1 cellular context compared by ENCODE assay signal in the genomic region with DNA sequence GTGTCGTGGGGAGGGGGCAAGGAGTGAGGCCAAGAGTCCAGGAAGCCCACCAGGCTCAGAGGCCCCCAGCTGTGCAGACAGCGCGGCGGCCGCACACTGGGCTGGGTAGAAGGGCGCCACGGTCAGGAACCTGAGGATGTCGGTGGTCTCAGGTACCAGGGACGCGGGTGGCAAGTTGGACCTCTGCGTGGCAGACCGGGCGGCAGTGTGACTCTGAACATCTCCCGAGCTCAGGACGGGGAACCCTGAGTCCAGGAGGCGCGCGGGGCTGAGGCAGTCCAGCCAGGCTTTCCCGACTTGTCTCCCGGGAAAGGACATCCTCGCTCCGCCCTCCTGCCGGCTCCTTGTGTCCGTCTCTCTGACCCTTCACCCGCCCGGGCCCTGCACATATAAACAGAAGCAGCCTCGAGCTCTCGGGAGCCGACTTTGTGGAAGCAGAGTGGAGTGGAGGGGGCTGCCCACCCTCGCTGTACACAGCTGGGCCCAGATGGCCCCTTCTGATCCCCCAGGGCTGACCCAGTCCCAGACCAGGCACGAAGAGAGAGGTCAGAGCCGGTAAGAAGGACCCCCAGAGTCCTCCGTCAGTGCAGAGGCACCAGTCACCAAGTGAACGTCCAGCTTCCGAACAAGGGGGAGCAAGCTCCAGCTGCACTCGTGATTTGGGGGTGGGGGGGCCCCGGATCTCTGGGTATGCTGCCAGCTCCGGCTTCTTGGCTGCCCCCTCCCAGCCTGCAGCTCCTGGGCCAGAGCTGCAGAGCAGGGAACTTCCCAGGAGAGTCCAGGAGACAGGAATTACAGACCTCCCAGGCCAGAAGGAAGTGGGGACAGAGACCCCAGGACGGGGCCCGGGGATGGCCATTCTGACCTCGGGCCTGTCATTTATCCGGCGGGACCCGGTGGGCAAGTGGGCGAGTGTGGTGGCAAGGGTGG.
TF ChIP-seq lines count a peak whose summit lies in the region.

No MANE protein-coding gene starts in this region.

TF ChIP-seq in H1, 55 proteins besides CTCF, POLR2A, EP300 and RAD21:
- TF ChIP-seq POLR2AphosphoS5 (IDR thresholded peaks at IDR 0.05; ENCODE audit: low read depth, low read length) (no peak), SAP30 (IDR thresholded peaks at IDR 0.05; ENCODE audit: insufficient read depth, insufficient replicate concordance, low read length) (no peak), NANOG (IDR thresholded peaks at IDR 0.05; ENCODE audit: insufficient read depth, low read depth, low read length, poor library complexity, severe bottlenecking) (no peak), PHF8 (conservative IDR thresholded peaks at IDR 0.05; ENCODE audit: low read depth, low read length) (no peak), CBX5 (IDR thresholded peaks at IDR 0.05; ENCODE audit: low read depth, low read length) (no peak), MAFK (IDR thresholded peaks at IDR 0.05; ENCODE audit: low read depth, low read length) (no peak), GABPA (IDR thresholded peaks at IDR 0.05; ENCODE audit: borderline replicate concordance, insufficient read depth, low read length) (no peak), BCL11A (IDR thresholded peaks at IDR 0.05; ENCODE audit: low read depth in 2 of 2, low read length in 2 of 2) (no peak), SIN3A (conservative IDR thresholded peaks at IDR 0.05 in 1 of 2, IDR thresholded peaks at IDR 0.05 in 1 of 2; ENCODE audit: low read depth in 1 of 2, low read length in 2 of 2) (no peak), POU5F1 (IDR thresholded peaks at IDR 0.05; ENCODE audit: low read depth, low read length) (no peak), HDAC2 (IDR thresholded peaks at IDR 0.05; ENCODE audit: borderline replicate concordance in 1 of 2, low read depth in 2 of 2, low read length in 2 of 2) (no peak), SIRT6 (IDR thresholded peaks at IDR 0.05; ENCODE audit: low read length) (no peak), KDM5A (IDR thresholded peaks at IDR 0.05; ENCODE audit: low read length) (no peak)
- TF ChIP-seq, protein P1, sequence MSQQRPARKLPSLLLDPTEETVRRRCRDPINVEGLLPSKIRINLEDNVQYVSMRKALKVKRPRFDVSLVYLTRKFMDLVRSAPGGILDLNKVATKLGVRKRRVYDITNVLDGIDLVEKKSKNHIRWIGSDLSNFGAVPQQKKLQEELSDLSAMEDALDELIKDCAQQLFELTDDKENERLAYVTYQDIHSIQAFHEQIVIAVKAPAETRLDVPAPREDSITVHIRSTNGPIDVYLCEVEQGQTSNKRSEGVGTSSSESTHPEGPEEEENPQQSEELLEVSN (IDR thresholded peaks at IDR 0.05), result no peak
